7 cellular contexts compared by ENCODE assay signal in genomic region chr1:47710075-47711071, GRCh38.
A peak's percentile ranks its signal among the peaks of the same experiment; 100 is the strongest.
DNase-seq lines count a peak whose midpoint lies in the region; ATAC-seq, FAIRE-seq and TF ChIP-seq lines count a peak whose summit lies in the region.

No MANE protein-coding gene starts in this region.

- H3K79me2 ChIP-seq in neural progenitor cell (ENCODE audit: low read depth), result no peaks in the 10 kb centered on the region

- H3K4me3 Mint-ChIP-seq in neural progenitor cell, result peak overlapping the region; percentile 48

- peaks cover 75% of the 10 kb centered on the region for H3K27me3 Mint-ChIP-seq in neural progenitor cell (ENCODE audit: insufficient read depth, low read depth)

- TF ChIP-seq CTCF in neural progenitor cell (IDR thresholded peaks at IDR 0.05), result peak; percentile 95

- TF ChIP-seq POLR2A in GM12891 (IDR thresholded peaks at IDR 0.05; ENCODE audit: low read depth, low read length), result no peak

- peaks cover 15% of the 10 kb centered on the region for H3K4me1 ChIP-seq in neural progenitor cell

- DNase-seq in GM12891 (ENCODE audit: insufficient read length, low spot score) (peak; percentile 95), RKO (ENCODE audit: low spot score) (peak; percentile 40), frontal cortex (ENCODE audit: low spot score in 2 of 2) (peak; percentile 84 to 95), neural progenitor cell (ENCODE audit: low spot score) (peak; percentile 84), substantia nigra (lab: John Stamatoyannopoulos, UW) (peak in 41 of 49 donors; percentile 12 to 78 (median 51))
- peak; percentile 18 to 55 (median 36) for DNase-seq in activated naive CD4-positive, alpha-beta T cell (lab: John Stamatoyannopoulos, UW)

- H3K36me3 Mint-ChIP-seq in neural progenitor cell, result no peaks in the 10 kb centered on the region

- H4K20me1 ChIP-seq in neural progenitor cell (ENCODE audit: low read depth), result peaks cover 7% of the 10 kb centered on the region

- H3K36me3 ChIP-seq in neural progenitor cell, result no peaks in the 10 kb centered on the region

- H3K4me2 ChIP-seq in neural progenitor cell, result peak overlapping the region; percentile 91

- FAIRE-seq in GM12891 (lab: Jason Lieb, UNC) (peak; percentile 72), frontal cortex (lab: Jason Lieb, UNC) (no peak)

- peaks cover 22% of the 10 kb centered on the region for H3K4me1 Mint-ChIP-seq in neural progenitor cell

- peak overlapping the region; percentile 53 for H3K4me3 ChIP-seq in neural progenitor cell

- peaks cover 100% of the 10 kb centered on the region for H3K27me3 ChIP-seq in neural progenitor cell

- H3K9ac ChIP-seq in neural progenitor cell, result no peak overlapping the region

- peak overlapping the region; percentile 23 for H2AFZ ChIP-seq in neural progenitor cell (replicated peaks)

- H3F3A ChIP-seq in neural progenitor cell (ENCODE audit: low read depth), result peaks cover 32% of the 10 kb centered on the region

- H3K9me3 Mint-ChIP-seq in neural progenitor cell, result peaks cover 4% of the 10 kb centered on the region

- peak; percentile 63 for ATAC-seq in HG03520 (IDR thresholded peaks at IDR 0.05; ENCODE audit: unreplicated experiment)

- H3K27ac Mint-ChIP-seq in neural progenitor cell, result no peak overlapping the region

- H3K9me3 ChIP-seq in neural progenitor cell (ENCODE audit: low read depth), result no peaks in the 10 kb centered on the region

- H3K27ac ChIP-seq in neural progenitor cell (no peak overlapping the region), substantia nigra (ENCODE audit: low read depth, low read length, poor library complexity, severe bottlenecking) (no peak overlapping the region)

TF ChIP-seq in GM12891, 5 proteins besides CTCF, POLR2A, EP300 and RAD21:
- TF ChIP-seq PAX5 (IDR thresholded peaks at IDR 0.05; ENCODE audit: insufficient read depth, low read length, severe bottlenecking) (peak; percentile 23), SPI1 (IDR thresholded peaks at IDR 0.05; ENCODE audit: low read depth, low read length) (no peak), POLR2AphosphoS5 (IDR thresholded peaks at IDR 0.05; ENCODE audit: low read depth, low read length) (no peak), TAF1 (IDR thresholded peaks at IDR 0.05; ENCODE audit: low read depth, low read length) (no peak), POU2F2 (IDR thresholded peaks at IDR 0.05; ENCODE audit: low read depth, low read length) (no peak)

Comparison
In these comparisons a context has a peak if more than half of its experiments do, and no peak if none do; other contexts are left out.
1. DNase-seq: peak in every context shown above with its lines; median percentile 95 in GM12891; 90 in frontal cortex; 84 in neural progenitor cell; 51 in substantia nigra; 40 in RKO; 36 in activated naive CD4-positive, alpha-beta T cell.